Comparison of ENCODE assay signal across 8 cellular contexts in the genomic region with DNA sequence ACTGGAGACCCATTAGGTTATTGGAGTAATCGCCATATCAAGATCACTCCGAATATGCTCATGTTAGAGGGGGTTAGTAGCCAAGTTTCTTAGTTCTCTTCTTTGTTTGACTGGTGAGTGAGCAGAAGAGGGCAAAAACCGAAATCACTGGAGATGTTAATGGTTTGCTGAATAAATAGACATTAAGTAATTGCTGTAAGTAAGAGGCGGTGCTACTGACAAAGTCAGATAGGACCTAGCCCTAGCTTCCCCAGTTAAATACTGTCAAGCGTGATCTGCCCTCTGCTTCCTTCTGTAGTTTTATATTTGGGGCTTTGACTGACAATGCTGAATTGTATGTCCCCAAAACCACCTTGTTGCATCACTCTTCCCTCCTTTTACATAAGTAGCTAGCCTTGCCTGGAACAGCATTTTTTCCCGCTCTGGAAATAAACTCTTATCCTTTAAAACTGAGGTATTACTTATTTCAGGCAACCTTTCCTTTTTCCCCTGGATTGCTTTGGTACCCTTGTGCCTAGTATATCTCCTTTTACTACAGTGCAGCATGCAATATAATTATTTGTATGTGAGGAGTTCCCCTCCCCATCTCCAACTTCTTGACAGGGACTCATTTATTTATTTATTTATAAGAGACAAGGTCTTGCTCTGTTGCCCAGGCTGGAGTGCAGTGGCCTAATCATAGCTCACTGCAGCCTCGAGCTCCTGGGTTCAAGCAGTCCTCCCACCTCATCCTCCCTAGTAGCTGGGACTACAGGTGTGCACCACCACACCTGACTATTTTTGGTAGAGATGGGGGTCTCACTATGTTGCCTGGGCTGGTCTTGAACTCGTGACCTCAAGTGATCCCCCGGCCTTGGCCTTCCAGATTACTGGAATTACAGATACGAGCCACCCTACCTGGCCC. TPM values are rescaled to one million over a fixed set of nuclear protein-coding genes. Genes with fewer than 3 reads are reported as not detected.
DNase-seq lines count a peak whose midpoint lies in the region; ATAC-seq and TF ChIP-seq lines count a peak whose summit lies in the region.

No MANE protein-coding gene starts in this region.

- CTCF ChIA-PET in activated CD8-positive, alpha-beta T cell treated with anti-CD3 and anti-CD28 coated beads, Interleukin-2, amount 10 ng/mL, durations not matched to agents 7 days and 5 days (lab: Charles Lee), result no interaction called here

- H3K36me3 Mint-ChIP-seq in activated CD8-positive, alpha-beta T cell treated with anti-CD3 and anti-CD28 coated beads, Interleukin-2, amount 10 ng/mL, durations not matched to agents 7 days and 5 days (ENCODE audit: low read depth), result peaks cover 38% of the 10 kb centered on the region
- peaks cover 47% of the 10 kb centered on the region for H3K36me3 Mint-ChIP-seq in activated T-helper 2 cell treated with anti-CD3 and anti-CD28 coated beads, Interferon-gamma antibody, Interleukin-2, Interleukin-4, amounts not matched to agents 10 μg/mL and 5 μg/mL and 100 μg/mL, durations not matched to agents 14 hours and 24 hours and 36 hours (ENCODE audit: low read depth)

- TF ChIP-seq CTCF in left ventricle myocardium inferior (IDR thresholded peaks at IDR 0.05; ENCODE audit: borderline replicate concordance) (no peak), upper lobe of right lung (IDR thresholded peaks at IDR 0.05) (no peak), GM20000 (IDR thresholded peaks at IDR 0.05; ENCODE audit: extremely low read depth, missing control alignments) (no peak)

- peaks cover 35% of the 10 kb centered on the region for H3K4me1 ChIP-seq in left ventricle myocardium inferior
- H3K4me1 ChIP-seq in upper lobe of right lung, result peaks cover 16% of the 10 kb centered on the region

- POLR2A ChIA-PET in activated CD8-positive, alpha-beta T cell treated with anti-CD3 and anti-CD28 coated beads, Interleukin-2, amount 10 ng/mL, durations not matched to agents 7 days and 5 days (lab: Charles Lee), result interaction anchor here (1.1 to 1.6 kb wide), 2 partner anchors 12 to 82 kb away, joined by 3 read pairs; partner anchors contain the start of gene CCDC38

- no peaks in the 10 kb centered on the region for H3K27me3 ChIP-seq in left ventricle myocardium inferior (ENCODE audit: low read depth)
- H3K27me3 ChIP-seq in upper lobe of right lung, result no peaks in the 10 kb centered on the region

- H3K9me3 ChIP-seq in left ventricle myocardium inferior (replicated peaks), result peaks cover 3% of the 10 kb centered on the region
- no peaks in the 10 kb centered on the region for H3K9me3 ChIP-seq in upper lobe of right lung

- H3K27ac Mint-ChIP-seq in activated CD8-positive, alpha-beta T cell treated with anti-CD3 and anti-CD28 coated beads, Interleukin-2, amount 10 ng/mL, durations not matched to agents 7 days and 5 days, result peak overlapping the region; percentile 24
- H3K27ac Mint-ChIP-seq in activated T-helper 2 cell treated with anti-CD3 and anti-CD28 coated beads, Interferon-gamma antibody, Interleukin-2, Interleukin-4, amounts not matched to agents 10 μg/mL and 5 μg/mL and 100 μg/mL, durations not matched to agents 14 hours and 24 hours and 36 hours, result no peak overlapping the region

- H3K36me3 ChIP-seq in left ventricle myocardium inferior, result peaks cover 38% of the 10 kb centered on the region
- peaks cover 38% of the 10 kb centered on the region for H3K36me3 ChIP-seq in upper lobe of right lung

- no peak for ATAC-seq in left cardiac atrium
- ATAC-seq in activated CD8-positive, alpha-beta T cell treated with anti-CD3 and anti-CD28 coated beads, Interleukin-2, amount 10 ng/mL, durations not matched to agents 7 days and 5 days, result no peak
- no peak for ATAC-seq in upper lobe of right lung

- H3K9me3 Mint-ChIP-seq in activated CD8-positive, alpha-beta T cell treated with anti-CD3 and anti-CD28 coated beads, Interleukin-2, amount 10 ng/mL, durations not matched to agents 7 days and 5 days (ENCODE audit: insufficient read depth), result no peaks in the 10 kb centered on the region
- H3K9me3 Mint-ChIP-seq in activated T-helper 2 cell treated with anti-CD3 and anti-CD28 coated beads, Interferon-gamma antibody, Interleukin-2, Interleukin-4, amounts not matched to agents 10 μg/mL and 5 μg/mL and 100 μg/mL, durations not matched to agents 14 hours and 24 hours and 36 hours, result no peaks in the 10 kb centered on the region

- no peak for DNase-seq in left ventricle myocardium inferior
- no peak for DNase-seq in left cardiac atrium
- DNase-seq in activated CD8-positive, alpha-beta T cell treated with anti-CD3 and anti-CD28 coated beads, Interleukin-2, amount 10 ng/mL, durations not matched to agents 7 days and 5 days, result no peak
- DNase-seq in kidney tubule cell (ENCODE audit: low spot score), result peak; percentile 9
- no peak for DNase-seq in upper lobe of right lung
- no peak for DNase-seq in NCI-H1436 (lab: John Stamatoyannopoulos, UW)
- DNase-seq in activated T-helper 2 cell treated with anti-CD3 and anti-CD28 coated beads, Interferon-gamma antibody, Interleukin-2, Interleukin-4, amounts not matched to agents 10 μg/mL and 5 μg/mL and 100 μg/mL, durations not matched to agents 14 hours and 24 hours and 36 hours (ENCODE audit: low spot score), result no peak
- no peak for DNase-seq in GM20000 (ENCODE audit: low spot score)

- H3K4me1 Mint-ChIP-seq in activated CD8-positive, alpha-beta T cell treated with anti-CD3 and anti-CD28 coated beads, Interleukin-2, amount 10 ng/mL, durations not matched to agents 7 days and 5 days (ENCODE audit: low read depth), result peaks cover 29% of the 10 kb centered on the region
- peaks cover 27% of the 10 kb centered on the region for H3K4me1 Mint-ChIP-seq in activated T-helper 2 cell treated with anti-CD3 and anti-CD28 coated beads, Interferon-gamma antibody, Interleukin-2, Interleukin-4, amounts not matched to agents 10 μg/mL and 5 μg/mL and 100 μg/mL, durations not matched to agents 14 hours and 24 hours and 36 hours (ENCODE audit: low read depth)

- intact Hi-C loops in left ventricle myocardium inferior (cut with micrococcal nuclease), result loop anchor here (10.0 kb wide), 1 partner anchor 625 kb away; no protein-coding TSS in a partner anchor
- intact Hi-C loops in left cardiac atrium (cut with DNase I), result no loop called here
- intact Hi-C loops in upper lobe of right lung (cut with DNase I), result no loop called here
- intact Hi-C loops in activated T-helper 2 cell treated with anti-CD3 and anti-CD28 coated beads, Interferon-gamma antibody, Interleukin-2, Interleukin-4, amounts not matched to agents 10 μg/mL and 5 μg/mL and 100 μg/mL, durations not matched to agents 14 hours and 24 hours and 36 hours (cut with micrococcal nuclease), result loop anchor here (2.0 to 10.0 kb wide), 5 partner anchors 59 to 335 kb away; partner anchors contain the start of genes AMDHD1, CCDC38, ELK3 and NTN4

- peaks cover 2% of the 10 kb centered on the region for H3K27me3 Mint-ChIP-seq in activated CD8-positive, alpha-beta T cell treated with anti-CD3 and anti-CD28 coated beads, Interleukin-2, amount 10 ng/mL, durations not matched to agents 7 days and 5 days (ENCODE audit: low read depth)
- peaks cover 2% of the 10 kb centered on the region for H3K27me3 Mint-ChIP-seq in activated T-helper 2 cell treated with anti-CD3 and anti-CD28 coated beads, Interferon-gamma antibody, Interleukin-2, Interleukin-4, amounts not matched to agents 10 μg/mL and 5 μg/mL and 100 μg/mL, durations not matched to agents 14 hours and 24 hours and 36 hours (ENCODE audit: low read depth)

- H3K27ac ChIP-seq in left ventricle myocardium inferior (replicated peaks) (no peak overlapping the region), upper lobe of right lung (no peak overlapping the region)

- H3K4me3 ChIP-seq in left ventricle myocardium inferior (peak overlapping the region; percentile 95), upper lobe of right lung (peak overlapping the region; percentile 77)

- peak overlapping the region; percentile 12 for H3K4me3 Mint-ChIP-seq in activated CD8-positive, alpha-beta T cell treated with anti-CD3 and anti-CD28 coated beads, Interleukin-2, amount 10 ng/mL, durations not matched to agents 7 days and 5 days
- no peak overlapping the region for H3K4me3 Mint-ChIP-seq in activated T-helper 2 cell treated with anti-CD3 and anti-CD28 coated beads, Interferon-gamma antibody, Interleukin-2, Interleukin-4, amounts not matched to agents 10 μg/mL and 5 μg/mL and 100 μg/mL, durations not matched to agents 14 hours and 24 hours and 36 hours (ENCODE audit: low read depth)

RNA-seq across cellular contexts. Expression of gene SNRPF, which starts 1.4 kb away (rescaled TPM):
- total RNA-seq in left ventricle myocardium inferior (10.7 TPM), left cardiac atrium (10 to 100 TPM; 12.9 to 15.8 TPM), upper lobe of right lung (15.2 TPM)
- total RNA-seq in activated CD8-positive, alpha-beta T cell treated with anti-CD3 and anti-CD28 coated beads, Interleukin-2, amount 10 ng/mL, durations not matched to agents 7 days and 5 days, result 10 to 100 TPM; 34.5 to 40.9 TPM
- 65.8 and 77.2 TPM in 2 replicates for total RNA-seq in activated T-helper 2 cell treated with anti-CD3 and anti-CD28 coated beads, Interferon-gamma antibody, Interleukin-2, Interleukin-4, amounts not matched to agents 10 μg/mL and 5 μg/mL and 100 μg/mL, durations not matched to agents 14 hours and 24 hours and 36 hours

Comparison
In these comparisons a context has a peak if more than half of its experiments do, and no peak if none do; other contexts are left out.
1. intact Hi-C loops: an anchor here in left ventricle myocardium inferior (10.0 kb wide) and activated T-helper 2 cell treated with anti-CD3 and anti-CD28 coated beads, Interferon-gamma antibody, Interleukin-2, Interleukin-4, amounts not matched to agents 10 μg/mL and 5 μg/mL and 100 μg/mL, durations not matched to agents 14 hours and 24 hours and 36 hours (2.0 to 10.0 kb wide); none called in left cardiac atrium and upper lobe of right lung.